ENCODE assay signal across 19 cellular contexts in the genomic region with DNA sequence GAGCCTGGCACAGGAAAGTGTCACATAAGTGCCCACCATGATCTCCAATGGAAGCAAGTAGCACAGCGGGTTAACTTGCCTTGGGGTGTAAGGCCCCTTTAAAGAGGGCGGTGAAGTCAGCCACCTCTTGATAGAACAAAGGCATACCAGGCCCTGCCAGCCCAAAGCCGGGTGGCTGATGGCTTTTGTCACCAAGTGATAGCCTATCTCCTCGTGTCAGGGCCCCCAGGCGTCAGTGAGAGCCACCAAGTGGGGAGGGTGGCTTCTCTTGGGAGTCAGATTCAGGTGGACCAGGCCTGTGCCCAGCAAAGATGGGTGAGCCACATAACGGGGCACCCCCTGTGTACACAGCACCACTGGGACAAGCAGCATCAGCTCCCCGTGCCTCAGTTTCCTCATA. TPM values are rescaled to one million over a fixed set of nuclear protein-coding genes. Genes with fewer than 3 reads are reported as not detected.
A peak's percentile ranks its signal among the peaks of the same experiment; 100 is the strongest.
DNase-seq lines count a peak whose midpoint lies in the region; ATAC-seq and TF ChIP-seq lines count a peak whose summit lies in the region.
"Had no signal": no experiment of that assay in that cellular context is flagged by ENCODE, and none has a peak within 500 bp of the region (broad histone marks: within the 10 kb centered on the region; RNA-seq: fewer than 3 reads in every experiment).

No MANE protein-coding gene starts in this region.

- ATAC-seq in right cardiac atrium = peak; percentile 48 to 68
- no peak for ATAC-seq in gastrocnemius medialis
- no peak for ATAC-seq in HG03095 (IDR thresholded peaks at IDR 0.05; ENCODE audit: unreplicated experiment)
- ATAC-seq: K562 had no signal

- DNase-seq in ELF-1 (ENCODE audit: low read depth, low spot score) (peak; percentile 41), cardiac muscle cell (ENCODE audit: low read depth in 1 of 2, low spot score in 1 of 2) (peak in 1 of 2 donors; percentile 95), right cardiac atrium (peak; percentile 25 to 76 (median 65)), gastrocnemius medialis (no peak), NCI-H1105 (lab: John Stamatoyannopoulos, UW) (no peak), NCI-H1417 treated with DMSO at 0.1 percent for 48 hours (lab: John Stamatoyannopoulos, UW) (no peak)
- DNase-seq: BE2C, EL, MG63, NCI-H2081, NCI-H2171, NCI-H345, NCI-H524 treated with DMSO at 0.1 percent for 48 hours, Peyer's patch had no signal

- H3K27ac ChIP-seq in cardiac muscle cell (peak overlapping the region; percentile 95), right cardiac atrium (ENCODE audit: low read length) (no peak overlapping the region), gastrocnemius medialis (peak overlapping the region; percentile 71 to 85 (median 78))
- H3K27ac ChIP-seq: Peyer's patch, SJSA1 had no signal

- 41% methylated on average over 7 of the region's 7 CpGs for WGBS in right cardiac atrium

- H3K4me3 ChIP-seq in cardiac muscle cell (no peak overlapping the region), right cardiac atrium (ENCODE audit: low read length) (no peak overlapping the region), gastrocnemius medialis (no peak overlapping the region)
- H3K4me3 ChIP-seq: K562, MG63, Peyer's patch, SJSA1 had no signal

- in situ Hi-C loops in gastrocnemius medialis (cut with MboI; ENCODE audit: low sequenced_read_pairs in 4 of 4) = loop anchor here in 1 of 4 donors (25.0 kb wide), 1 partner anchor 384 kb away; no protein-coding TSS in a partner anchor

- intact Hi-C loops in right cardiac atrium (cut with DNase I) (no loop called here), gastrocnemius medialis (cut with DNase I; ENCODE audit: low total_unique reads) (no loop called here)

- H3K36me3 ChIP-seq in cardiac muscle cell (no peaks in the 10 kb centered on the region), gastrocnemius medialis (no peaks in the 10 kb centered on the region)
- H3K36me3 ChIP-seq: BE2C, MG63, Peyer's patch, SJSA1 had no signal

- peaks cover 52% of the 10 kb centered on the region for H3K4me1 ChIP-seq in cardiac muscle cell (ENCODE audit: low read depth)
- no peaks in the 10 kb centered on the region for H3K4me1 ChIP-seq in right cardiac atrium (ENCODE audit: control insufficient read depth, insufficient read depth, low read length)
- peaks cover 9 to 25% of the 10 kb centered on the region in 2 donors for H3K4me1 ChIP-seq in gastrocnemius medialis
- H3K4me1 ChIP-seq: BE2C, Peyer's patch, SJSA1 had no signal

- H3K9me3 ChIP-seq in cardiac muscle cell (ENCODE audit: low read depth) (no peaks in the 10 kb centered on the region), right cardiac atrium (ENCODE audit: control insufficient read depth, low read length) (no peaks in the 10 kb centered on the region), gastrocnemius medialis (no peaks in the 10 kb centered on the region)
- H3K9me3 ChIP-seq: BE2C, MG63, Peyer's patch, SJSA1 had no signal

- TF ChIP-seq CTCF in cardiac muscle cell (IDR thresholded peaks at IDR 0.05; ENCODE audit: low read depth, low read length) = no peak
- TF ChIP-seq CTCF in gastrocnemius medialis (IDR thresholded peaks at IDR 0.05 in 4 of 5, conservative IDR thresholded peaks at IDR 0.05 in 1 of 5) = no peak

- no peak for TF ChIP-seq POLR2A in gastrocnemius medialis (IDR thresholded peaks at IDR 0.05)

- H3K27me3 ChIP-seq in cardiac muscle cell (no peaks in the 10 kb centered on the region), right cardiac atrium (ENCODE audit: control insufficient read depth, insufficient read depth) (no peaks in the 10 kb centered on the region), gastrocnemius medialis (no peaks in the 10 kb centered on the region)
- H3K27me3 ChIP-seq: BE2C, MG63, Peyer's patch, SJSA1 had no signal

RNA-seq across cellular contexts. Expression of gene MYL2, which starts 8.3 kb away (rescaled TPM):
- 2.7 and 12.2 TPM in 2 replicates for total RNA-seq in cardiac muscle cell
- polyA plus RNA-seq in cardiac muscle cell = 19.8 and 65.0 TPM in 2 replicates
- 10 to 100 TPM; 24.0 to 36.1 (median 28.1) TPM for total RNA-seq in right cardiac atrium
- polyA plus RNA-seq in right cardiac atrium = 435 TPM
- total RNA-seq in gastrocnemius medialis = 1,000 to 10,000 TPM in 3 of 4 donors, 100 to 1,000 TPM in 1; 817 to 5,649 (median 2,775) TPM
- total RNA-seq: H4, K562, LHCN-M2, Peyer's patch, SJSA1 had no signal
- polyA plus RNA-seq: K562 had no signal

Comparison
In these comparisons a context has a peak if more than half of its experiments do, and no peak if none do; other contexts are left out.
1. DNase-seq: peak in ELF-1 (single experiment) and right cardiac atrium (3 of 3); none in gastrocnemius medialis (0 of 2), NCI-H1105 (single experiment) and NCI-H1417 treated with DMSO at 0.1 percent for 48 hours (single experiment).
2. ATAC-seq: peak in right cardiac atrium (2 of 2); none in gastrocnemius medialis (0 of 2) and HG03095 (single experiment).
3. RNA of gene MYL2, which starts 8.3 kb away (total RNA-seq): 817 to 5,649 TPM in gastrocnemius medialis; 24.0 to 36.1 TPM in right cardiac atrium and 2.7 to 12.2 TPM in cardiac muscle cell; every median in the first group is over 10 times any median in the second.